ENCODE assay signal across 34 cellular contexts in genomic region chr20:23907579-23907978, GRCh38.
"Had no signal": no experiment of that assay in that cellular context is flagged by ENCODE, and none has a peak within 500 bp of the region (broad histone marks: within the 10 kb centered on the region; RNA-seq: fewer than 3 reads in every experiment).

No MANE protein-coding gene starts in this region.

- H3K4me3 ChIP-seq: MG63 had no signal

- H3K36me3 ChIP-seq: MG63 had no signal

- DNase-seq: Karpas-422, Kasumi-1, MG63, MM.1S, MV-4-11, NCI-H1048, NCI-H1092, NCI-H1092 treated with DMSO at 0.1 percent for 48 hours, NCI-H1105, NCI-H1105 treated with DMSO at 0.1 percent for 48 hours, NCI-H1417, NCI-H1417 treated with DMSO at 0.1 percent for 48 hours, NCI-H1436, NCI-H1436 treated with DMSO at 0.1 percent for 48 hours, NCI-H146, NCI-H1694, NCI-H1694 treated with DMSO at 0.1 percent for 48 hours, NCI-H187, NCI-H187 treated with DMSO at 0.1 percent for 48 hours, NCI-H1930, NCI-H2029, NCI-H2029 treated with DMSO at 0.1 percent for 48 hours, NCI-H2081, NCI-H2081 treated with DMSO at 0.1 percent for 48 hours, NCI-H2107, NCI-H2171, NCI-H2171 treated with DMSO at 0.1 percent for 48 hours, NCI-H2227 treated with DMSO at 0.1 percent for 48 hours, NCI-H226, NCI-H345, NCI-H446, NCI-H446 treated with DMSO at 0.1 percent for 48 hours, NCI-H510A, NCI-H510A treated with DMSO at 0.1 percent for 48 hours had no signal

- H3K9me3 ChIP-seq: MG63 had no signal
